12 cellular contexts compared by ENCODE assay signal in the genomic region with DNA sequence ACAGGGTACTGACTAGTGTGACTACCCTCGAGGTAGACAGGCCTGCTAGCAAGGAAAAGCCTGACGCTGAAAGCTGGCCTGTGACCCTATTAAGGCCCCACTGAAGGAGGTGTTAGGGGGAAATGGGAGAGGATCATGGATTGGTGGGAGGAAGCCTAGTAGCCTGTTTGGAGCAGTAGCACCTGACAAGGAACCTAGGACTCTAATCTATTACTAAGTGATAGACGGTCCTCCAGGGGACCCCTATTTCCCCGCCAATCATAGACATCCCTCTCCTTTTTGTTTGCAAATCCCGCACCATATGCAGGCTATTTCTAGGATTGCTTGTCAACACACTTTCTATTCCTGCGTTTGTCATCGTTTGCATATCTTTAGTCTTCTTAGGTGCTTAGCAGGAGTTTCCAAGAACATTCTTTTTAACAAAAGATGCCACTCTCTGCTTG.
"Had no signal": no experiment of that assay in that cellular context is flagged by ENCODE, and none has a peak within 500 bp of the region (broad histone marks: within the 10 kb centered on the region; RNA-seq: fewer than 3 reads in every experiment).

No MANE protein-coding gene starts in this region.

- DNase-seq: activated CD4-positive, alpha-beta T cell treated with anti-CD3 and anti-CD28 coated beads, Interleukin-2, amount 50 U/mL, for 48 hours; activated CD4-positive, CD25-positive, alpha-beta regulatory T cell treated with anti-CD3 and anti-CD28 coated beads, Interleukin-2, amount 50 U/mL, for 72 hours; activated CD8-positive, alpha-beta memory T cell treated with anti-CD3 and anti-CD28 coated beads, Interleukin-2, amount 10 ng/mL, durations not matched to agents 7 days and 5 days; activated effector memory CD4-positive, alpha-beta T cell treated with anti-CD3 and anti-CD28 coated beads, Interleukin-2, amount 50 U/mL, for 16 hours; activated T-cell treated with anti-CD3 and anti-CD28 coated beads, Interleukin-2, amount 50 U/mL, for 4 hours; amniotic stem cell; body of pancreas; effector memory CD8-positive, alpha-beta T cell; ovary had no signal

- ATAC-seq: activated CD8-positive, alpha-beta memory T cell treated with anti-CD3 and anti-CD28 coated beads, Interleukin-2, amount 10 ng/mL, durations not matched to agents 7 days and 5 days; activated naive CD4-positive, alpha-beta T cell treated with anti-CD3 and anti-CD28 coated beads, Interleukin-2, amount 50 U/mL, for 72 hours; activated T-cell treated with anti-CD3 and anti-CD28 coated beads, Interleukin-2, amount 50 U/mL, for 4 hours; body of pancreas; effector memory CD8-positive, alpha-beta T cell; left lobe of liver; natural killer cell treated with Interleukin-12 subunit alpha and Interleukin-12 subunit beta and Interleukin-15 and Interleukin-18, amount 100 ng/mL, for 72 hours had no signal

- H3K27ac ChIP-seq: body of pancreas, ovary had no signal

- H3K27me3 ChIP-seq: body of pancreas, ovary had no signal

- H3K36me3 ChIP-seq: ovary had no signal

- H3K4me3 ChIP-seq: body of pancreas, ovary had no signal

- H3K4me1 ChIP-seq: body of pancreas had no signal

- H3K9me3 ChIP-seq: body of pancreas, ovary had no signal
